Comparison of ENCODE assay signal across 21 cellular contexts in genomic region chr3:175273573-175273972, GRCh38.
DNase-seq lines count a peak whose midpoint lies in the region; ATAC-seq, FAIRE-seq and TF ChIP-seq lines count a peak whose summit lies in the region.
"Had no signal": no experiment of that assay in that cellular context is flagged by ENCODE, and none has a peak within 500 bp of the region (broad histone marks: within the 10 kb centered on the region; RNA-seq: fewer than 3 reads in every experiment).

No MANE protein-coding gene starts in this region.

- DNase-seq in kidney (no peak), inferior parietal cortex (ENCODE audit: extremely low spot score) (no peak), omental fat pad (ENCODE audit: low spot score) (no peak)
- DNase-seq in stimulated activated CD4-positive, alpha-beta T cell treated with anti-CD3 and anti-CD28 coated beads, Interleukin-1b, Interleukin-23, amount 100 ng/mL, for 48 hours, result no peak
- DNase-seq: C1 segment of cervical spinal cord; CD8-positive, alpha-beta T cell; EL; KG1; NCI-H1092; NCI-H187 treated with DMSO at 0.1 percent for 48 hours; NCI-H2227 treated with DMSO at 0.1 percent for 48 hours; NCI-H510A; NCI-H774 had no signal

- intact Hi-C loops in kidney (cut with DNase I), result no loop called here

- H3F3A ChIP-seq in SU-DHL-6 (ENCODE audit: insufficient read depth), result no peaks in the 10 kb centered on the region

- H3K36me3 ChIP-seq in BLaER1 (no peaks in the 10 kb centered on the region; the same call in 1 of the 2 replicates), SU-DHL-6 (ENCODE audit: low read length) (no peaks in the 10 kb centered on the region), kidney (ENCODE audit: control insufficient read depth in 1 of 2, insufficient read depth in 2 of 2, low read length in 2 of 2) (no peaks in the 10 kb centered on the region)
- H3K36me3 ChIP-seq: SJSA1 had no signal

- ATAC-seq in omental fat pad (ENCODE audit: low FRiP score), result no peak
- ATAC-seq: CD8-positive, alpha-beta T cell; HCT116; Right ventricle myocardium inferior had no signal

- TF ChIP-seq CTCF in SU-DHL-6 (IDR thresholded peaks at IDR 0.05; ENCODE audit: insufficient read depth, low read length, poor library complexity, severe bottlenecking), result no peak
- TF ChIP-seq CTCF in kidney (IDR thresholded peaks at IDR 0.05; ENCODE audit: borderline replicate concordance, extremely low read depth, insufficient read depth), result no peak
- TF ChIP-seq CTCF in omental fat pad (IDR thresholded peaks at IDR 0.05), result no peak

- no peaks in the 10 kb centered on the region for H3K79me2 ChIP-seq in SU-DHL-6 (ENCODE audit: insufficient read depth, low read length)

- H3K27ac ChIP-seq in BLaER1 (peak overlapping the region; percentile 43; the same call in 1 of the 2 replicates), SU-DHL-6 (ENCODE audit: low read depth, low read length) (peak overlapping the region; percentile 12; the same call in 1 of the 2 replicates), kidney (ENCODE audit: low read depth in 2 of 2, low read length in 2 of 2) (no peak overlapping the region)
- H3K27ac ChIP-seq: SJSA1 had no signal

- H4K20me1 ChIP-seq in BLaER1 (no peaks in the 10 kb centered on the region), SU-DHL-6 (ENCODE audit: low read depth, low read length) (no peaks in the 10 kb centered on the region)

- H3K4me1 ChIP-seq in BLaER1, result peaks cover 4% of the 10 kb centered on the region; the same call in 1 of the 2 replicates
- H3K4me1 ChIP-seq in kidney (ENCODE audit: control insufficient read depth in 1 of 2, insufficient read depth in 1 of 2, low read depth in 1 of 2, low read length in 2 of 2), result no peaks in the 10 kb centered on the region

- H3K9me3 ChIP-seq in BLaER1 (no peaks in the 10 kb centered on the region), SU-DHL-6 (ENCODE audit: insufficient read depth, low read length) (no peaks in the 10 kb centered on the region), kidney (ENCODE audit: control insufficient read depth in 1 of 2, low read length in 2 of 2) (no peaks in the 10 kb centered on the region)
- H3K9me3 ChIP-seq: SJSA1 had no signal

- H3K4me3 ChIP-seq in BLaER1, result peak overlapping the region; percentile 56
- peak overlapping the region; percentile 59; the same call in 1 of the 2 replicates for H3K4me3 ChIP-seq in GM08714 (ENCODE audit: low read length)
- no peak overlapping the region for H3K4me3 ChIP-seq in SU-DHL-6 (ENCODE audit: insufficient read depth, low read length, poor library complexity, severe bottlenecking)
- no peak overlapping the region for H3K4me3 ChIP-seq in kidney (ENCODE audit: low read length in 2 of 2)
- H3K4me3 ChIP-seq: SJSA1 had no signal

- H3K9ac ChIP-seq in BLaER1, result no peak overlapping the region
- no peak overlapping the region for H3K9ac ChIP-seq in SU-DHL-6 (ENCODE audit: low read length)
- H3K9ac ChIP-seq in kidney (ENCODE audit: low read length in 2 of 2), result no peak overlapping the region

- H2AFZ ChIP-seq in SU-DHL-6 (ENCODE audit: low read depth, low read length, severe bottlenecking), result no peak overlapping the region

- H3K27me3 ChIP-seq in BLaER1 (no peaks in the 10 kb centered on the region), SU-DHL-6 (ENCODE audit: low read length) (no peaks in the 10 kb centered on the region)
- H3K27me3 ChIP-seq: SJSA1 had no signal

- H3K4me2 ChIP-seq in BLaER1 (no peak overlapping the region), SU-DHL-6 (ENCODE audit: low read depth, low read length, poor library complexity, severe bottlenecking) (peak overlapping the region; percentile 30)

- FAIRE-seq in kidney (lab: Jason Lieb, UNC), result peak; percentile 91
- FAIRE-seq: H1, HTR-8/SVneo had no signal

- H3K9me2 ChIP-seq in SU-DHL-6 (replicated peaks; ENCODE audit: insufficient read depth, low read length), result no peaks in the 10 kb centered on the region

Comparison
In these comparisons a context has a peak if more than half of its experiments do, and no peak if none do; other contexts are left out.
1. H3K27ac ChIP-seq: peak in BLaER1 (single experiment) and SU-DHL-6 (single experiment); none in kidney (0 of 2).
2. H3K4me3 ChIP-seq: peak in BLaER1 (single experiment) and GM08714 (single experiment); none in SU-DHL-6 (single experiment) and kidney (0 of 2).